In the genomic region with DNA sequence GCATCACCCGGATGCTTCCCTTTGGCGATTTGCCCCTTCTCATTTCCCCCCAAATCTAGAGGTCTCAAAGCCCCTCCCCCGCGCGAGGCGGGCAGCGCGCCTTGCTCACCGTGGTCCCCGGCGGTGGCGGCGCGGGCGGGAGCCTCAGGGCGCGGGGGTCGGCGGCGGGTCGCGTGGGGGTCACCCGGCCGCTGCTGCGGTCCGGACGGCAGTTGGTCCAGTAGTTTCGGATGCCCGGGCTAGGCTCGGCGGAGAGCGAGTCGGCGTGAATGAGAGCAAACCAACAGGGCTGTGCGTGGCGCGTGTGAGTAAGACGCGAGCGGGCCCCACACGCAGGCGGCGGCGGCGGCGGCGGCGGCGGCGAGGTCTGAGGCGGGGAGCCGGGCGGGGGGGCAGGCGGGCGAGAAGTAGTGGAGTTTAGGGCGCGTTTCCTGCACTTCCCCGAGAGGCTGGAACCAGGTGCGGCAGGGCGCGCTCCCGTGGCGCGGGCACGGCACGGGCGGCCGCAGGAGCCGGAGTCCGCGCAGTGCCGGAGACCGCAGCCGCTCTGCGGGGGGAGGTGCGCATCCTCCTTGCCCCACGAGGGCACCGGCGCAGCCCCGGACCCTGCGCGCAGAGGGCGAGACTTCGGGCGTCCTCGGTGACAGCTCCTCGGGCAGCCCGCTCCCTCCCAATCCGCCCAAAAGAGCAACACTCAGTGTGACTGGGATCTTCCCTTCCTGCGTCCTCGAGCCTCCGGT, we compare ENCODE assay signal across 8 cellular contexts. TPM values are rescaled to one million over a fixed set of nuclear protein-coding genes. Genes with fewer than 3 reads are reported as not detected.
DNase-seq lines count a peak whose midpoint lies in the region; ATAC-seq and TF ChIP-seq lines count a peak whose summit lies in the region.

No MANE protein-coding gene starts in this region.

- H3K27ac ChIP-seq in HL-60 (replicated peaks) (no peak overlapping the region), layer of hippocampus (ENCODE audit: low read depth, low read length) (peak overlapping the region; percentile 77), substantia nigra (ENCODE audit: low read depth, low read length, poor library complexity, severe bottlenecking) (peak overlapping the region; percentile 91)

- in situ Hi-C loops in astrocyte of the spinal cord (cut with HindIII; ENCODE audit: low sequenced_read_pairs), result no loop called here

- no peak for ATAC-seq in GM21381 (IDR thresholded peaks at IDR 0.05; ENCODE audit: unreplicated experiment)

- H3K27me3 ChIP-seq in HL-60 (ENCODE audit: insufficient read depth, poor library complexity, severe bottlenecking) (peaks cover 33% of the 10 kb centered on the region), layer of hippocampus (ENCODE audit: control insufficient read depth, insufficient read depth, low read length) (peaks cover 2% of the 10 kb centered on the region)

- H3K4me3 ChIP-seq in HL-60 (replicated peaks; ENCODE audit: insufficient read depth, low read length) (peak overlapping the region; percentile 27), astrocyte of the spinal cord (ENCODE audit: low read depth, low read length) (peak overlapping the region; percentile 42)

- peak; percentile 31 for DNase-seq in AG08396 (ENCODE audit: low spot score)
- DNase-seq in HL-60 (ENCODE audit: low read depth in 1 of 2, low spot score in 1 of 2), result no peak
- DNase-seq in astrocyte of the spinal cord (ENCODE audit: low read depth, low spot score), result no peak
- peak in 44 of 49 donors; percentile 8 to 73 (median 55) for DNase-seq in substantia nigra (lab: John Stamatoyannopoulos, UW)
- no peak for DNase-seq in epidermal melanocyte (ENCODE audit: insufficient read length, low spot score)
- DNase-seq in mucosa of gallbladder (ENCODE audit: low spot score), result no peak

- no peak for TF ChIP-seq CTCF in HL-60 (IDR thresholded peaks at IDR 0.05; ENCODE audit: insufficient read depth, low read length)
- TF ChIP-seq CTCF in astrocyte of the spinal cord (IDR thresholded peaks at IDR 0.05; ENCODE audit: low read depth, low read length), result no peak

RNA-seq across cellular contexts. Expression of a gene that starts 0.6 kb away (rescaled TPM):
- 0.26 TPM for total RNA-seq in mucosa of gallbladder

Comparison
In these comparisons a context has a peak if more than half of its experiments do, and no peak if none do; other contexts are left out.
1. DNase-seq: peak in AG08396 (single experiment) and substantia nigra (44 of 49); none in HL-60 (0 of 2), astrocyte of the spinal cord (single experiment), epidermal melanocyte (single experiment) and mucosa of gallbladder (single experiment).